Comparison of ENCODE assay signal across 8 cellular contexts in the genomic region with DNA sequence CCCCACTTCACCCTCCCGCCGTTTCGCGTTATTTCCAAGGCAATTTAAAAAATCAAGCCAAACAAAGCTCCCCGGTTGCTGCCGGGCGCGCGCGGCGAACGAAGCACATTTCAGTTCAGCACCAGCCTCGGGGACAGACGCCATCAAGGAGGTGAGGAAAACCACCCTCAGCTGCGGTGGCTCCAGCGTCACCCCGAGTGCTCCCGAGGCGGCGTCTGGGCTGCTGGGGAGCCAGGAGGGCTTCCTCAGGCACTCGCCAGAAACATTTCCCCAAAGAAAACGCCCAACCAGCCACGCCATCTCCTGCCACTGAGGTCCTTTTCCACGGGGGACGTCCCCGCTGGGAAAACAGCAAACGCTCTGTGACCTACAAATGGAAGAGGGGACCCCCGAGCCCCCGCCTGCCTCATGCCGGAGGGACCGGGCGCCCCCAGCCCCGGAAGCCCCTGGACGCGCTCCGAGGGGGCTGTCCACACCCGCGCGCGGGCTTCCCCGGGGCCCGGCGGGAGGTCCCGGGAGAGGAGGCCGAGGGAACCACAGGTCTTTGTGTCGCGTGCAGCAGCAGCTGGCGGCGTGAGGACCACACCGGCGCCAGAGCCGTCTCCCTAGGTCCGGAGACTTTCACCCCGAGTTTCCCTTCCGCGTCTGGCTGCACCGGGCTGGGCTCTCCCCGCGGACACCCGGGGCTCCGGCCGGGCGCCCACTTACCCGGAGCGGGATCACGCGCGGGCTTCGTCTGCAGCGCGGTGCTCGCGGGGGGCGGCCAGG. TPM values are rescaled to one million over a fixed set of nuclear protein-coding genes. Genes with fewer than 3 reads are reported as not detected.
DNase-seq lines count a peak whose midpoint lies in the region; ATAC-seq, FAIRE-seq and TF ChIP-seq lines count a peak whose summit lies in the region.

No MANE protein-coding gene starts in this region.

- H3K9me3 ChIP-seq in GM12878 (replicated peaks; ENCODE audit: control insufficient read depth, insufficient read depth, low read length) (no peaks in the 10 kb centered on the region), iPS-15b (ENCODE audit: control insufficient read depth, insufficient read depth, low read length) (no peaks in the 10 kb centered on the region)

- SMC1A ChIA-PET in GM12878 (lab: Charles Lee; ENCODE audit: uncharacterized antibody, unreplicated experiment), result interaction anchor here (0.6 kb wide), 1 partner anchor 36 kb away, joined by 3 read pairs; no protein-coding TSS in a partner anchor

- RAD21 ChIA-PET in GM12878 (lab: Charles Lee; ENCODE audit: unreplicated experiment), result interaction anchor here (0.8 kb wide), 1 partner anchor 10 kb away, joined by 3 read pairs; no protein-coding TSS in a partner anchor

- TF ChIP-seq POLR2A in GM12878 (IDR thresholded peaks at IDR 0.05; ENCODE audit: low read depth, low read length), result no peak

- no peak for TF ChIP-seq CTCF in GM12878 (IDR thresholded peaks at IDR 0.05 in 2 of 3, conservative IDR thresholded peaks at IDR 0.05 in 1 of 3; ENCODE audit: control insufficient read depth in 2 of 3, extremely low read depth in 1 of 3, insufficient read depth in 1 of 3, low read depth in 3 of 3, low read length in 3 of 3)

- H4K20me1 ChIP-seq in GM12878 (ENCODE audit: control insufficient read depth, insufficient read depth), result no peaks in the 10 kb centered on the region

- ATAC-seq in GM12878 (peak; percentile 82), GM19324 (IDR thresholded peaks at IDR 0.05; ENCODE audit: low FRiP score, unreplicated experiment) (no peak)

- no peak for TF ChIP-seq EP300 in GM12878 (IDR thresholded peaks at IDR 0.05; ENCODE audit: borderline replicate concordance in 1 of 2, control insufficient read depth in 1 of 2, low read depth in 2 of 2, low read length in 2 of 2)

- in situ Hi-C loops in GM12878 (cut with MboI), result no loop called here

- no peak for TF ChIP-seq RAD21 in GM12878 (IDR thresholded peaks at IDR 0.05; ENCODE audit: insufficient read depth, low read depth, low read length)

- H3K4me1 ChIP-seq in GM12878 (ENCODE audit: control insufficient read depth, insufficient read depth, low read length) (no peaks in the 10 kb centered on the region; the same call in 1 of the 2 replicates), iPS-15b (ENCODE audit: control insufficient read depth, insufficient read depth, low read length) (peaks cover 3% of the 10 kb centered on the region)

- 0 out of 2 replicates have a peak overlapping the region, but pooled peaks have one; percentile 15 for H2AFZ ChIP-seq in GM12878 (ENCODE audit: control insufficient read depth, low read depth, low read length)

- no peak for FAIRE-seq in GM12878 (lab: Jason Lieb, UNC)

- CTCF ChIA-PET in GM12878 (lab: Yijun Ruan, JAX), result no interaction called here

- intact Hi-C loops in GM12878 (cut with micrococcal nuclease; ENCODE audit: unreplicated experiment), result loop anchor here (5.0 kb wide), 1 partner anchor 193 kb away; no protein-coding TSS in a partner anchor

- H3K4me3 ChIP-seq in GM12878, result peak overlapping the region; percentile 63; the same call in 1 of the 2 replicates
- peak overlapping the region; percentile 46 for H3K4me3 ChIP-seq in iPS-15b (ENCODE audit: low read depth, low read length)
- H3K4me3 ChIP-seq in skin epidermis, result peak overlapping the region; percentile 1 to 52 (median 38)

- H3K4me2 ChIP-seq in GM12878 (ENCODE audit: control insufficient read depth, insufficient read depth), result peak overlapping the region; percentile 79

- WGBS in GM12878 (ENCODE audit: insufficient coverage, insufficient replicate concordance, low lambda C conversion rate, missing lambda C conversion rate), result 8% methylated on average over 49 of the region's 74 CpGs

- BruUV-seq in GM12878 (replicated peaks; lab: Mats Ljungman, UMichigan), result no TSS peak

- peak; percentile 74 for DNase-seq in SIG-M5 treated with dmso at 0.1 percent for 504 hours (lab: John Stamatoyannopoulos, UW; ENCODE audit: unreplicated experiment)
- no peak for DNase-seq in SIG-M5 (lab: John Stamatoyannopoulos, UW)
- peak; percentile 39 for DNase-seq in HK-2 (ENCODE audit: unreplicated experiment)
- peak; percentile 26 to 71 (median 41) for DNase-seq in T-helper 2 cell
- no peak for DNase-seq in GM12878 (ENCODE audit: low read depth, low spot score)

- H3K9ac ChIP-seq in GM12878 (ENCODE audit: control insufficient read depth, insufficient read depth, low read length) (no peak overlapping the region), iPS-15b (ENCODE audit: low read depth, low read length) (no peak overlapping the region)

- H3K27ac ChIP-seq in GM12878 (ENCODE audit: control insufficient read depth, insufficient read depth), result no peak overlapping the region
- H3K27ac ChIP-seq in skin epidermis, result no peak overlapping the region

- H3K79me2 ChIP-seq in GM12878 (ENCODE audit: control insufficient read depth, insufficient read depth, low read length), result no peaks in the 10 kb centered on the region

- H3K36me3 ChIP-seq in GM12878 (ENCODE audit: control insufficient read depth in 2 of 2, insufficient read depth in 2 of 2, low read length in 1 of 2), result no peaks in the 10 kb centered on the region
- no peaks in the 10 kb centered on the region for H3K36me3 ChIP-seq in iPS-15b (ENCODE audit: control insufficient read depth, insufficient read depth, low read length)

- POLR2A ChIA-PET in GM12878 (lab: Charles Lee), result no interaction called here

- peaks cover 1 to 19% of the 10 kb centered on the region in 2 experiments; a peak in 3 of 4 replicates for H3K27me3 ChIP-seq in GM12878 (replicated peaks in 1 of 2; ENCODE audit: control insufficient read depth in 2 of 2, insufficient read depth in 2 of 2, low read length in 1 of 2)
- H3K27me3 ChIP-seq in iPS-15b (ENCODE audit: control insufficient read depth, insufficient read depth, low read length), result no peaks in the 10 kb centered on the region

TF ChIP-seq in GM12878, 131 proteins besides CTCF, POLR2A, EP300 and RAD21 (continues in another document):
- TF ChIP-seq ZNF207 (IDR thresholded peaks at IDR 0.05; ENCODE audit: borderline replicate concordance), result no peak
- TF ChIP-seq MTA3 (IDR thresholded peaks at IDR 0.05; ENCODE audit: borderline replicate concordance, low read length), result no peak
- TF ChIP-seq GATAD2B (conservative IDR thresholded peaks at IDR 0.05; ENCODE audit: low read depth), result 0 out of 2 replicates have a peak, but pooled peaks have one; percentile 49
- TF ChIP-seq MXI1 (IDR thresholded peaks at IDR 0.05; ENCODE audit: low read depth, low read length), result 0 out of 2 replicates have a peak, but pooled peaks have one; percentile 30
- TF ChIP-seq, protein P1, sequence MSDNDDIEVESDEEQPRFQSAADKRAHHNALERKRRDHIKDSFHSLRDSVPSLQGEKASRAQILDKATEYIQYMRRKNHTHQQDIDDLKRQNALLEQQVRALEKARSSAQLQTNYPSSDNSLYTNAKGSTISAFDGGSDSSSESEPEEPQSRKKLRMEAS (IDR thresholded peaks at IDR 0.05; ENCODE audit: low read depth, low read length), result peak; percentile 26; the same call in 1 of the 2 replicates
- TF ChIP-seq, protein P2, sequence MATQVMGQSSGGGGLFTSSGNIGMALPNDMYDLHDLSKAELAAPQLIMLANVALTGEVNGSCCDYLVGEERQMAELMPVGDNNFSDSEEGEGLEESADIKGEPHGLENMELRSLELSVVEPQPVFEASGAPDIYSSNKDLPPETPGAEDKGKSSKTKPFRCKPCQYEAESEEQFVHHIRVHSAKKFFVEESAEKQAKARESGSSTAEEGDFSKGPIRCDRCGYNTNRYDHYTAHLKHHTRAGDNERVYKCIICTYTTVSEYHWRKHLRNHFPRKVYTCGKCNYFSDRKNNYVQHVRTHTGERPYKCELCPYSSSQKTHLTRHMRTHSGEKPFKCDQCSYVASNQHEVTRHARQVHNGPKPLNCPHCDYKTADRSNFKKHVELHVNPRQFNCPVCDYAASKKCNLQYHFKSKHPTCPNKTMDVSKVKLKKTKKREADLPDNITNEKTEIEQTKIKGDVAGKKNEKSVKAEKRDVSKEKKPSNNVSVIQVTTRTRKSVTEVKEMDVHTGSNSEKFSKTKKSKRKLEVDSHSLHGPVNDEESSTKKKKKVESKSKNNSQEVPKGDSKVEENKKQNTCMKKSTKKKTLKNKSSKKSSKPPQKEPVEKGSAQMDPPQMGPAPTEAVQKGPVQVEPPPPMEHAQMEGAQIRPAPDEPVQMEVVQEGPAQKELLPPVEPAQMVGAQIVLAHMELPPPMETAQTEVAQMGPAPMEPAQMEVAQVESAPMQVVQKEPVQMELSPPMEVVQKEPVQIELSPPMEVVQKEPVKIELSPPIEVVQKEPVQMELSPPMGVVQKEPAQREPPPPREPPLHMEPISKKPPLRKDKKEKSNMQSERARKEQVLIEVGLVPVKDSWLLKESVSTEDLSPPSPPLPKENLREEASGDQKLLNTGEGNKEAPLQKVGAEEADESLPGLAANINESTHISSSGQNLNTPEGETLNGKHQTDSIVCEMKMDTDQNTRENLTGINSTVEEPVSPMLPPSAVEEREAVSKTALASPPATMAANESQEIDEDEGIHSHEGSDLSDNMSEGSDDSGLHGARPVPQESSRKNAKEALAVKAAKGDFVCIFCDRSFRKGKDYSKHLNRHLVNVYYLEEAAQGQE (IDR thresholded peaks at IDR 0.05; ENCODE audit: low read depth, low read length), result peak; percentile 94
- peak; percentile 81 to 90 for TF ChIP-seq BHLHE40 (IDR thresholded peaks at IDR 0.05; ENCODE audit: borderline replicate concordance in 1 of 2, low read depth in 2 of 2, low read length in 1 of 2)
- TF ChIP-seq HDAC6 (IDR thresholded peaks at IDR 0.05; ENCODE audit: unreplicated experiment), result no peak
- TF ChIP-seq IKZF1 (conservative IDR thresholded peaks at IDR 0.05), result 0 out of 2 replicates have a peak, but pooled peaks have one; percentile 18

RNA-seq across cellular contexts. Expression of a gene that starts 0.4 kb away (rescaled TPM):
- not detected in 2 replicates for total RNA-seq in GM12878 (2013; cell fraction: nucleolus; rRNA removed)
- total RNA-seq in GM12878 (2014; rRNA removed) (0.11 TPM in 1 of 2 replicates, not detected in the other), GM12878 (2014; rRNA removed; fragmentation: Illumina TruSeq; extraction: Trizol) (not detected in 2 replicates), GM12878 (2021) (0.11 TPM in 1 of 2 replicates, not detected in the other)
- polyA plus RNA-seq in GM12878 (2011; ENCODE audit: low read depth), result not detected
- polyA plus RNA-seq in GM12878 (2011; rRNA removed) (0.15 and 0.26 TPM in 2 replicates), GM12878 (2014; fragmentation: Illumina TruSeq; extraction: Trizol) (0.15 TPM in 1 of 2 replicates, not detected in the other), GM12878 (2014; fragmentation: Nextera tagmentation; extraction: Ambion mirVana) (not detected), GM12878 (2014; rRNA removed) (0.03 TPM in 1 of 2 replicates, not detected in the other), GM12878 (2016; fragmentation: Nextera tagmentation; extraction: Ambion mirVana) (not detected)
- polyA plus RNA-seq in GM12878 (2011; cell fraction: cytosol; rRNA removed), result 0.15 and 0.21 TPM in 2 replicates
- not detected in 2 replicates for polyA plus RNA-seq in GM12878 (2011; cell fraction: nucleus; rRNA removed)
- 0.10 and 0.22 TPM in 2 replicates for polyA plus RNA-seq in GM12878 (2012)
- not detected in 2 replicates for polyA minus RNA-seq in GM12878 (2011; rRNA and poly(A)+ RNA removed)
- not detected in 2 replicates for polyA minus RNA-seq in GM12878 (2011; cell fraction: cytosol; rRNA and poly(A)+ RNA removed)
- not detected in 2 replicates for polyA minus RNA-seq in GM12878 (2011; cell fraction: nucleus; rRNA and poly(A)+ RNA removed)

Comparison
In these comparisons a context has a peak if more than half of its experiments do, and no peak if none do; other contexts are left out.
1. DNase-seq: peak in SIG-M5 treated with dmso at 0.1 percent for 504 hours (single experiment), HK-2 (single experiment) and T-helper 2 cell (5 of 5); none in SIG-M5 (single experiment) and GM12878 (single experiment).
2. Peak in every context shown above with its lines, with median percentiles within 50 percentile points of each other: H3K4me3 ChIP-seq.